In genomic region chr11:69773626-69774353, GRCh38 we compare ENCODE assay signal across 1 cellular context.
TF ChIP-seq lines count a peak whose summit lies in the region.

No MANE protein-coding gene starts in this region.

TF ChIP-seq in H1, 55 proteins besides CTCF, POLR2A, EP300 and RAD21:
- TF ChIP-seq HDAC2 (IDR thresholded peaks at IDR 0.05; ENCODE audit: borderline replicate concordance in 1 of 2, low read depth in 2 of 2, low read length in 2 of 2) (0 out of 4 replicates have a peak, but pooled peaks of 1 of the 2 experiments have one; percentile 4), E2F6 (IDR thresholded peaks at IDR 0.05) (peak; percentile 22; the same call in 1 of the 2 replicates), SIN3A (conservative IDR thresholded peaks at IDR 0.05 in 1 of 2, IDR thresholded peaks at IDR 0.05 in 1 of 2; ENCODE audit: low read depth in 1 of 2, low read length in 2 of 2) (no peak), TEAD4 (IDR thresholded peaks at IDR 0.05; ENCODE audit: low read depth, low read length) (no peak), SP1 (IDR thresholded peaks at IDR 0.05; ENCODE audit: low read depth, low read length) (no peak), FOSL1 (IDR thresholded peaks at IDR 0.05; ENCODE audit: insufficient read depth, low read depth, low read length) (no peak), JUND (IDR thresholded peaks at IDR 0.05; ENCODE audit: low read length) (no peak), CBX5 (IDR thresholded peaks at IDR 0.05; ENCODE audit: low read depth, low read length) (no peak), CBX8 (IDR thresholded peaks at IDR 0.05; ENCODE audit: borderline replicate concordance, low read depth, low read length) (no peak), BRCA1 (IDR thresholded peaks at IDR 0.05; ENCODE audit: low read depth, low read length) (no peak)
- TF ChIP-seq, protein P1, sequence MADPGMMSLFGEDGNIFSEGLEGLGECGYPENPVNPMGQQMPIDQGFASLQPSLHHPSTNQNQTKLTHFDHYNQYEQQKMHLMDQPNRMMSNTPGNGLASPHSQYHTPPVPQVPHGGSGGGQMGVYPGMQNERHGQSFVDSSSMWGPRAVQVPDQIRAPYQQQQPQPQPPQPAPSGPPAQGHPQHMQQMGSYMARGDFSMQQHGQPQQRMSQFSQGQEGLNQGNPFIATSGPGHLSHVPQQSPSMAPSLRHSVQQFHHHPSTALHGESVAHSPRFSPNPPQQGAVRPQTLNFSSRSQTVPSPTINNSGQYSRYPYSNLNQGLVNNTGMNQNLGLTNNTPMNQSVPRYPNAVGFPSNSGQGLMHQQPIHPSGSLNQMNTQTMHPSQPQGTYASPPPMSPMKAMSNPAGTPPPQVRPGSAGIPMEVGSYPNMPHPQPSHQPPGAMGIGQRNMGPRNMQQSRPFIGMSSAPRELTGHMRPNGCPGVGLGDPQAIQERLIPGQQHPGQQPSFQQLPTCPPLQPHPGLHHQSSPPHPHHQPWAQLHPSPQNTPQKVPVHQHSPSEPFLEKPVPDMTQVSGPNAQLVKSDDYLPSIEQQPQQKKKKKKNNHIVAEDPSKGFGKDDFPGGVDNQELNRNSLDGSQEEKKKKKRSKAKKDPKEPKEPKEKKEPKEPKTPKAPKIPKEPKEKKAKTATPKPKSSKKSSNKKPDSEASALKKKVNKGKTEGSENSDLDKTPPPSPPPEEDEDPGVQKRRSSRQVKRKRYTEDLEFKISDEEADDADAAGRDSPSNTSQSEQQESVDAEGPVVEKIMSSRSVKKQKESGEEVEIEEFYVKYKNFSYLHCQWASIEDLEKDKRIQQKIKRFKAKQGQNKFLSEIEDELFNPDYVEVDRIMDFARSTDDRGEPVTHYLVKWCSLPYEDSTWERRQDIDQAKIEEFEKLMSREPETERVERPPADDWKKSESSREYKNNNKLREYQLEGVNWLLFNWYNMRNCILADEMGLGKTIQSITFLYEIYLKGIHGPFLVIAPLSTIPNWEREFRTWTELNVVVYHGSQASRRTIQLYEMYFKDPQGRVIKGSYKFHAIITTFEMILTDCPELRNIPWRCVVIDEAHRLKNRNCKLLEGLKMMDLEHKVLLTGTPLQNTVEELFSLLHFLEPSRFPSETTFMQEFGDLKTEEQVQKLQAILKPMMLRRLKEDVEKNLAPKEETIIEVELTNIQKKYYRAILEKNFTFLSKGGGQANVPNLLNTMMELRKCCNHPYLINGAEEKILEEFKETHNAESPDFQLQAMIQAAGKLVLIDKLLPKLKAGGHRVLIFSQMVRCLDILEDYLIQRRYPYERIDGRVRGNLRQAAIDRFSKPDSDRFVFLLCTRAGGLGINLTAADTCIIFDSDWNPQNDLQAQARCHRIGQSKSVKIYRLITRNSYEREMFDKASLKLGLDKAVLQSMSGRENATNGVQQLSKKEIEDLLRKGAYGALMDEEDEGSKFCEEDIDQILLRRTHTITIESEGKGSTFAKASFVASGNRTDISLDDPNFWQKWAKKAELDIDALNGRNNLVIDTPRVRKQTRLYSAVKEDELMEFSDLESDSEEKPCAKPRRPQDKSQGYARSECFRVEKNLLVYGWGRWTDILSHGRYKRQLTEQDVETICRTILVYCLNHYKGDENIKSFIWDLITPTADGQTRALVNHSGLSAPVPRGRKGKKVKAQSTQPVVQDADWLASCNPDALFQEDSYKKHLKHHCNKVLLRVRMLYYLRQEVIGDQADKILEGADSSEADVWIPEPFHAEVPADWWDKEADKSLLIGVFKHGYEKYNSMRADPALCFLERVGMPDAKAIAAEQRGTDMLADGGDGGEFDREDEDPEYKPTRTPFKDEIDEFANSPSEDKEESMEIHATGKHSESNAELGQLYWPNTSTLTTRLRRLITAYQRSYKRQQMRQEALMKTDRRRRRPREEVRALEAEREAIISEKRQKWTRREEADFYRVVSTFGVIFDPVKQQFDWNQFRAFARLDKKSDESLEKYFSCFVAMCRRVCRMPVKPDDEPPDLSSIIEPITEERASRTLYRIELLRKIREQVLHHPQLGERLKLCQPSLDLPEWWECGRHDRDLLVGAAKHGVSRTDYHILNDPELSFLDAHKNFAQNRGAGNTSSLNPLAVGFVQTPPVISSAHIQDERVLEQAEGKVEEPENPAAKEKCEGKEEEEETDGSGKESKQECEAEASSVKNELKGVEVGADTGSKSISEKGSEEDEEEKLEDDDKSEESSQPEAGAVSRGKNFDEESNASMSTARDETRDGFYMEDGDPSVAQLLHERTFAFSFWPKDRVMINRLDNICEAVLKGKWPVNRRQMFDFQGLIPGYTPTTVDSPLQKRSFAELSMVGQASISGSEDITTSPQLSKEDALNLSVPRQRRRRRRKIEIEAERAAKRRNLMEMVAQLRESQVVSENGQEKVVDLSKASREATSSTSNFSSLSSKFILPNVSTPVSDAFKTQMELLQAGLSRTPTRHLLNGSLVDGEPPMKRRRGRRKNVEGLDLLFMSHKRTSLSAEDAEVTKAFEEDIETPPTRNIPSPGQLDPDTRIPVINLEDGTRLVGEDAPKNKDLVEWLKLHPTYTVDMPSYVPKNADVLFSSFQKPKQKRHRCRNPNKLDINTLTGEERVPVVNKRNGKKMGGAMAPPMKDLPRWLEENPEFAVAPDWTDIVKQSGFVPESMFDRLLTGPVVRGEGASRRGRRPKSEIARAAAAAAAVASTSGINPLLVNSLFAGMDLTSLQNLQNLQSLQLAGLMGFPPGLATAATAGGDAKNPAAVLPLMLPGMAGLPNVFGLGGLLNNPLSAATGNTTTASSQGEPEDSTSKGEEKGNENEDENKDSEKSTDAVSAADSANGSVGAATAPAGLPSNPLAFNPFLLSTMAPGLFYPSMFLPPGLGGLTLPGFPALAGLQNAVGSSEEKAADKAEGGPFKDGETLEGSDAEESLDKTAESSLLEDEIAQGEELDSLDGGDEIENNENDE (IDR thresholded peaks at IDR 0.05; ENCODE audit: insufficient replicate concordance, low read length): no peak
